Comparison of ENCODE assay signal across 19 cellular contexts in genomic region chrX:24988314-24988713, GRCh38. TPM values are rescaled to one million over a fixed set of nuclear protein-coding genes. Genes with fewer than 3 reads are reported as not detected.
"Had no signal": no experiment of that assay in that cellular context is flagged by ENCODE, and none has a peak within 500 bp of the region (broad histone marks: within the 10 kb centered on the region; RNA-seq: fewer than 3 reads in every experiment).

No MANE protein-coding gene starts in this region.

- DNase-seq: activated CD4-positive, alpha-beta T cell treated with anti-CD3 and anti-CD28 coated beads, Interleukin-2, amount 10 ng/mL, durations not matched to agents 7 days and 5 days; activated CD8-positive, alpha-beta memory T cell treated with anti-CD3 and anti-CD28 coated beads for 24 hours; activated gamma-delta T cell treated with Interleukin-2 at 50 U/mL for 16 hours; anterior cingulate cortex; brain microvascular endothelial cell; cortex of kidney; effector CD8-positive, alpha-beta T cell; esophagus squamous epithelium; foreskin keratinocyte; glutamatergic neuron; left ventricle myocardium superior; nucleus accumbens; stimulated activated CD4-positive, alpha-beta T cell treated with anti-CD3 and anti-CD28 coated beads, Interleukin-15, amount 100 ng/mL, for 24 hours; stimulated activated CD4-positive, alpha-beta T cell treated with anti-CD3 and anti-CD28 coated beads, Interleukin-4, amount 100 ng/mL, for 1 hour; stimulated activated naive B cell treated with anti-CD40 and anti-IgM and Interleukin-4, amounts not matched to agents 10 μg/mL and 1 μg/mL and 100 μg/mL, for 72 hours; thyroid gland; uterus had no signal

- ATAC-seq: foreskin keratinocyte; left ventricle myocardium superior; natural killer cell treated with Interleukin-12 subunit alpha and Interleukin-12 subunit beta and Interleukin-15 and Interleukin-18, amount 100 ng/mL, for 72 hours; stimulated activated naive B cell treated with anti-CD40 and anti-IgM and Interleukin-4, amounts not matched to agents 10 μg/mL and 1 μg/mL and 100 μg/mL, for 72 hours had no signal

RNA-seq across cellular contexts. Expression of gene ARX, which starts 27.5 kb away (rescaled TPM):
- polyA plus RNA-seq: endothelial cell of umbilical vein, foreskin keratinocyte had no signal
